In the genomic region with DNA sequence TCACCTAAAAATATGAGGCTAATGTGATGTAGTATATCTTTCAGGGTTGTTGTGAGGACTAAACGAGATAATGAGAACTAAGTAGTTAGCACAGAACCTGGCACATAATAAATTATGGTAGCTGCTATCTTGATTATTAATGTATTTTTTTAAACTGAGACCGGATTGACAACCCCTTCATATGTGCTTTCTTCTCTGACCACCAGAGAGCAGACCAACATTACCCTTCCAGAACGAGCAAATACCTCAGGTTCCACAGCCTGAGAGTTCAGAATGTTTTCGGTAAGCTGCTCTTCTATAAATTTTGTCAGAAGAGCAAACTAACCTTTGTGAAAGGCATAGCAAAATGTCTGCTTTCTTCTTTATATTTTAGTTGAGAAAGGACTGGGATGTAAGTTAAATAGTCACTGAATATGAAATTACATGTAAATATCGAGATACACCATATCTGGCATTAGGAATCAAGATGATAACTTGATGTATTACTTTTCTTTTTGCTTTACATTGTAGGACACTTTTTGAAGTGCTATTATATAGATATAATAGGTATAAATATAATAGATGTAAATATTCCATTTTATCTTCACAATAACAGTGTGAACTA, we compare ENCODE assay signal across 8 cellular contexts. TPM values are rescaled to one million over a fixed set of nuclear protein-coding genes. Genes with fewer than 3 reads are reported as not detected.
A peak's percentile ranks its signal among the peaks of the same experiment; 100 is the strongest.
DNase-seq lines count a peak whose midpoint lies in the region; ATAC-seq, FAIRE-seq and TF ChIP-seq lines count a peak whose summit lies in the region.

No MANE protein-coding gene starts in this region.

- no peak overlapping the region for H3K9ac ChIP-seq in kidney (ENCODE audit: low read length in 2 of 2)

- DNase-seq in SHP77 (lab: John Stamatoyannopoulos, UW) (peak; percentile 30 to 34), SHP77 treated with DMSO at 0.1 percent for 48 hours (lab: John Stamatoyannopoulos, UW) (no peak), H4 (ENCODE audit: low spot score) (peak; percentile 52), NCI-H69 (lab: John Stamatoyannopoulos, UW) (peak; percentile 43), astrocyte of the cerebellum (ENCODE audit: low read depth) (no peak), kidney (no peak), upper lobe of right lung (no peak)

- H3K27ac ChIP-seq in kidney (ENCODE audit: low read depth in 2 of 2, low read length in 2 of 2) (no peak overlapping the region), upper lobe of right lung (no peak overlapping the region)

- in situ Hi-C loops in astrocyte of the cerebellum (cut with HindIII; ENCODE audit: low sequenced_read_pairs): no loop called here

- H3K4me1 ChIP-seq in kidney (ENCODE audit: control insufficient read depth in 1 of 2, insufficient read depth in 1 of 2, low read depth in 1 of 2, low read length in 2 of 2) (peaks cover 6 to 8% of the 10 kb centered on the region in 2 donors), upper lobe of right lung (peaks cover 12% of the 10 kb centered on the region)

- H3K36me3 ChIP-seq in kidney (ENCODE audit: control insufficient read depth in 1 of 2, insufficient read depth in 2 of 2, low read length in 2 of 2): no peaks in the 10 kb centered on the region
- no peaks in the 10 kb centered on the region for H3K36me3 ChIP-seq in upper lobe of right lung

- intact Hi-C loops in kidney (cut with DNase I) (no loop called here), upper lobe of right lung (cut with DNase I) (no loop called here)

- no peaks in the 10 kb centered on the region for H3K27me3 ChIP-seq in upper lobe of right lung

- peak; percentile 82 for ATAC-seq in upper lobe of right lung
- no peak for ATAC-seq in HG03097 (IDR thresholded peaks at IDR 0.05; ENCODE audit: low FRiP score, unreplicated experiment)

- H3K9me3 ChIP-seq in kidney (ENCODE audit: control insufficient read depth in 1 of 2, low read length in 2 of 2): no peaks in the 10 kb centered on the region
- H3K9me3 ChIP-seq in upper lobe of right lung: no peaks in the 10 kb centered on the region

- TF ChIP-seq CTCF in astrocyte of the cerebellum (IDR thresholded peaks at IDR 0.05; ENCODE audit: low read depth, low read length, missing control alignments) (peak; percentile 67), kidney (IDR thresholded peaks at IDR 0.05; ENCODE audit: borderline replicate concordance, extremely low read depth, insufficient read depth) (peak; percentile 68), upper lobe of right lung (IDR thresholded peaks at IDR 0.05) (peak; percentile 60)

- H3K4me3 ChIP-seq in astrocyte of the cerebellum (ENCODE audit: low read depth, low read length) (no peak overlapping the region), kidney (ENCODE audit: low read length in 2 of 2) (no peak overlapping the region), upper lobe of right lung (no peak overlapping the region)

- peak; percentile 85 for FAIRE-seq in kidney (lab: Jason Lieb, UNC)

RNA-seq across cellular contexts. Expression of a gene that starts 13.6 kb away (rescaled TPM):
- total RNA-seq in H4 (2014; rRNA removed; shearing (Covaris generic)): 16.8 and 25.4 TPM in 2 replicates
- total RNA-seq in kidney (21.2 TPM), upper lobe of right lung (14.8 TPM)
- polyA plus RNA-seq in kidney (ENCODE audit: insufficient read depth, low read depth, low replicate concordance): 53.5 TPM

Comparison
In these comparisons a context has a peak if more than half of its experiments do, and no peak if none do; other contexts are left out.
1. DNase-seq: peak in SHP77 (2 of 2), H4 (single experiment) and NCI-H69 (single experiment); none in SHP77 treated with DMSO at 0.1 percent for 48 hours (single experiment), astrocyte of the cerebellum (single experiment), kidney (single experiment) and upper lobe of right lung (single experiment).
2. Peak in every context shown above with its lines, with median percentiles within 50 percentile points of each other: CTCF ChIP-seq.